11 cellular contexts compared by ENCODE assay signal in the genomic region with DNA sequence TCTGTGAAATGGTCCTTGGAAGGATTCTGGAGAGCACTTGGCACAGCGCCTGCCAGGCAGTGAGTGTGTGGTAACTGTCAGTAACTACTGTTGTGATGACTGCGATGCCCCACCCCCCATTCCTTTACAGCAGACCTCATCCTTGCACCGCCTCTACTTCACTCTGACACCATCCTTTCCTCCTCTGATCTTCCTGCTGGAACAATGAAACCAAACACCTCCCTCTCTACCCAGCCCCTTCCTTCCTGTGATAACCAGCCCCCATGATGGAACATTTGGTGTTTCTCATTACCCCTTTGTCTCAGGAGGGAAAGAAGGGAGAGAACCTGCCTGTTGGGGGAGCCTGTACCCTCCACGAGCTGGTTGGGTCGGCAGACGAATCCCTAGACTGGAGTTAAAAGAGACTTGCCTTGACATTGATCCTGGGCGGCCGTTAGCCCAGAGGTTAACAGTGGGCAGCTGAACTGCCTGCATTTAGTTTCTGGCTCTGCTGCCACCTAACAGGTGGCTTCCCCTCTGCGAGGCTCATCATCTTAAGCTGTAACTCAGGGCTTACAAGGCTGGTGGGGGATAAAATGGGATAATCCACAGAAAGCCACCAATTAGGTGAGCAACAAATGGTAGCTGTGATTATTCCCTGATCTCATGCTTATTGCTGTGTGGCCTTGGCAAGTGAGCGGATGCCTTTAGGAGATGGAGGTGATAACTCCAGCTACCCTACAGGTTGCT. TPM values are rescaled to one million over a fixed set of nuclear protein-coding genes. Genes with fewer than 3 reads are reported as not detected.
DNase-seq lines count a peak whose midpoint lies in the region; ATAC-seq lines count a peak whose summit lies in the region.
"Had no signal": no experiment of that assay in that cellular context is flagged by ENCODE, and none has a peak within 500 bp of the region (broad histone marks: within the 10 kb centered on the region; RNA-seq: fewer than 3 reads in every experiment).

No MANE protein-coding gene starts in this region.

- no peaks in the 10 kb centered on the region for H3K9me3 Mint-ChIP-seq in activated naive CD4-positive, alpha-beta T cell treated with anti-CD3 and anti-CD28 coated beads, Interleukin-2, amount 50 U/mL, for 72 hours
- no peaks in the 10 kb centered on the region for H3K9me3 Mint-ChIP-seq in activated naive CD8-positive, alpha-beta T cell treated with anti-CD3 and anti-CD28 coated beads for 36 hours
- H3K9me3 Mint-ChIP-seq: nephron had no signal

- peaks cover 4% of the 10 kb centered on the region for H3K4me1 Mint-ChIP-seq in activated naive CD8-positive, alpha-beta T cell treated with anti-CD3 and anti-CD28 coated beads for 36 hours

- H3K9me3 ChIP-seq in mesodermal cell (ENCODE audit: control insufficient read depth, low read length) = no peaks in the 10 kb centered on the region

- peaks cover 19% of the 10 kb centered on the region for H3K36me3 ChIP-seq in mesodermal cell (ENCODE audit: control insufficient read depth, insufficient read depth, low read length)

- H3K27ac ChIP-seq in epithelial cell of prostate = peak overlapping the region; percentile 20
- peak overlapping the region; percentile 23 for H3K27ac ChIP-seq in mesodermal cell (ENCODE audit: low read depth, low read length, severe bottlenecking)

- 54 to 63% methylated on average over 7 of the region's 10 CpGs for WGBS in mesodermal cell (ENCODE audit: insufficient coverage in 2 of 2), 2 experiments

- no peaks in the 10 kb centered on the region for H3K36me3 Mint-ChIP-seq in activated naive CD4-positive, alpha-beta T cell treated with anti-CD3 and anti-CD28 coated beads, Interleukin-2, amount 50 U/mL, for 72 hours
- H3K36me3 Mint-ChIP-seq in activated naive CD8-positive, alpha-beta T cell treated with anti-CD3 and anti-CD28 coated beads for 36 hours = no peaks in the 10 kb centered on the region

- H3K27ac Mint-ChIP-seq in activated naive CD4-positive, alpha-beta T cell treated with anti-CD3 and anti-CD28 coated beads, Interleukin-2, amount 50 U/mL, for 72 hours = peak overlapping the region in 1 of 2 donors; percentile 73
- no peak overlapping the region for H3K27ac Mint-ChIP-seq in activated naive CD8-positive, alpha-beta T cell treated with anti-CD3 and anti-CD28 coated beads for 36 hours
- H3K27ac Mint-ChIP-seq: nephron had no signal

- no peak for ATAC-seq in activated naive CD4-positive, alpha-beta T cell treated with anti-CD3 and anti-CD28 coated beads, Interleukin-2, amount 50 U/mL, for 72 hours
- ATAC-seq in GM21360 (IDR thresholded peaks at IDR 0.05; ENCODE audit: unreplicated experiment) = no peak

- no peaks in the 10 kb centered on the region for H3K27me3 Mint-ChIP-seq in activated naive CD8-positive, alpha-beta T cell treated with anti-CD3 and anti-CD28 coated beads for 36 hours

- DNase-seq in ELR (ENCODE audit: low read depth) = peak; percentile 45
- peak; percentile 88 for DNase-seq in NCI-H524 treated with DMSO at 0.1 percent for 48 hours (lab: John Stamatoyannopoulos, UW)
- no peak for DNase-seq in epithelial cell of prostate (ENCODE audit: low read depth, low spot score)
- DNase-seq in activated naive CD4-positive, alpha-beta T cell treated with anti-CD3 and anti-CD28 coated beads, Interleukin-2, amount 50 U/mL, for 72 hours (ENCODE audit: low spot score in 2 of 2) = no peak
- DNase-seq in stimulated activated naive CD4-positive, alpha-beta T cell treated with Interleukin-2 at 50 U/mL for 16 hours (lab: John Stamatoyannopoulos, UW) = no peak
- no peak for DNase-seq in activated naive CD8-positive, alpha-beta T cell treated with anti-CD3 and anti-CD28 coated beads for 36 hours
- DNase-seq: activated T-cell treated with anti-CD3 and anti-CD28 coated beads, Interleukin-2, amount 50 U/mL, for 1 hour; MV-4-11 had no signal

- H3K4me3 Mint-ChIP-seq in activated naive CD8-positive, alpha-beta T cell treated with anti-CD3 and anti-CD28 coated beads for 36 hours = no peak overlapping the region
- H3K4me3 Mint-ChIP-seq: nephron had no signal

- peaks cover 9% of the 10 kb centered on the region for H3K4me1 ChIP-seq in mesodermal cell (ENCODE audit: control insufficient read depth, insufficient read depth, low read length, poor library complexity, severe bottlenecking)

- H3K4me3 ChIP-seq in mesodermal cell (ENCODE audit: extremely low read depth, insufficient read depth, low read length, poor library complexity, severe bottlenecking) = no peak overlapping the region

RNA-seq across cellular contexts. Expression of a gene that starts 34.2 kb away (rescaled TPM):
- polyA plus RNA-seq in mesodermal cell (2013, experiment 1 of 2) = 11.0 TPM
- 12.0 TPM for polyA plus RNA-seq in mesodermal cell (2013, experiment 2 of 2)
- 10 to 100 TPM; 26.9 to 43.0 TPM for total RNA-seq in activated naive CD4-positive, alpha-beta T cell treated with anti-CD3 and anti-CD28 coated beads, Interleukin-2, amount 50 U/mL, for 72 hours
- 10 to 100 TPM; 55.3 to 56.4 TPM for total RNA-seq in activated naive CD8-positive, alpha-beta T cell treated with anti-CD3 and anti-CD28 coated beads for 36 hours

RNA-seq across cellular contexts. Expression of a gene that starts 39.5 kb away (rescaled TPM):
- polyA plus RNA-seq in mesodermal cell (2013, experiment 1 of 2) = 44.9 TPM
- polyA plus RNA-seq in mesodermal cell (2013, experiment 2 of 2) = 32.9 TPM
- under 1 TPM; 0.07 to 0.99 TPM for total RNA-seq in activated naive CD4-positive, alpha-beta T cell treated with anti-CD3 and anti-CD28 coated beads, Interleukin-2, amount 50 U/mL, for 72 hours
- total RNA-seq in activated naive CD8-positive, alpha-beta T cell treated with anti-CD3 and anti-CD28 coated beads for 36 hours = under 1 TPM; 0.66 to 0.94 TPM

RNA-seq across cellular contexts. Expression of a gene that starts 46.7 kb away (rescaled TPM):
- polyA plus RNA-seq in mesodermal cell (2013, experiment 1 of 2) = 13.9 TPM
- 13.2 TPM for polyA plus RNA-seq in mesodermal cell (2013, experiment 2 of 2)
- 10 to 100 TPM; 14.2 to 19.7 TPM for total RNA-seq in activated naive CD4-positive, alpha-beta T cell treated with anti-CD3 and anti-CD28 coated beads, Interleukin-2, amount 50 U/mL, for 72 hours
- total RNA-seq in activated naive CD8-positive, alpha-beta T cell treated with anti-CD3 and anti-CD28 coated beads for 36 hours = 10 to 100 TPM; 17.2 to 18.2 TPM

Comparison
In these comparisons a context has a peak if more than half of its experiments do, and no peak if none do; other contexts are left out.
1. DNase-seq: peak in ELR (single experiment) and NCI-H524 treated with DMSO at 0.1 percent for 48 hours (single experiment); none in epithelial cell of prostate (single experiment), activated naive CD4-positive, alpha-beta T cell treated with anti-CD3 and anti-CD28 coated beads, Interleukin-2, amount 50 U/mL, for 72 hours (0 of 2), stimulated activated naive CD4-positive, alpha-beta T cell treated with Interleukin-2 at 50 U/mL for 16 hours (single experiment) and activated naive CD8-positive, alpha-beta T cell treated with anti-CD3 and anti-CD28 coated beads for 36 hours (single experiment).